15 cellular contexts compared by ENCODE assay signal in genomic region chr12:106953352-106954260, GRCh38. TPM values are rescaled to one million over a fixed set of nuclear protein-coding genes. Genes with fewer than 3 reads are reported as not detected.
DNase-seq lines count a peak whose midpoint lies in the region; ATAC-seq lines count a peak whose summit lies in the region.
"Had no signal": no experiment of that assay in that cellular context is flagged by ENCODE, and none has a peak within 500 bp of the region (broad histone marks: within the 10 kb centered on the region; RNA-seq: fewer than 3 reads in every experiment).

No MANE protein-coding gene starts in this region.

- intact Hi-C loops in cardiac septum (cut with DNase I): loop anchor here (2.0 kb wide), 1 partner anchor 179 kb away; the partner anchor contains the start of gene RIC8B

- DNase-seq in stimulated activated naive CD8-positive, alpha-beta T cell treated with anti-CD3 and anti-CD28 coated beads, Interleukin-15, Interleukin-2, amounts not matched to agents 100 U/mL and 50 U/mL, for 24 hours: no peak
- DNase-seq in T1000 (lab: John Stamatoyannopoulos, UW) (peak; percentile 6), iris pigment epithelial cell (ENCODE audit: low read depth) (peak; percentile 70), putamen (ENCODE audit: low spot score) (no peak), NCI-H2171 treated with DMSO at 0.1 percent for 48 hours (lab: John Stamatoyannopoulos, UW) (no peak), cardiac septum (ENCODE audit: low spot score) (no peak)
- DNase-seq: AML-193, cerebellar nuclear complex, KG1, ovary, RPMI8226, WERI-Rb-1 had no signal

- peaks cover 8% of the 10 kb centered on the region for H3K9me3 Mint-ChIP-seq in stimulated activated naive CD8-positive, alpha-beta T cell treated with anti-CD3 and anti-CD28 coated beads, Interleukin-15, Interleukin-2, amounts not matched to agents 100 ng/mL and 50 ng/mL, for 24 hours

- peak overlapping the region; percentile 93 for H3K4me3 Mint-ChIP-seq in stimulated activated naive CD8-positive, alpha-beta T cell treated with anti-CD3 and anti-CD28 coated beads, Interleukin-15, Interleukin-2, amounts not matched to agents 100 ng/mL and 50 ng/mL, for 24 hours

- H3K27me3 Mint-ChIP-seq in stimulated activated naive CD8-positive, alpha-beta T cell treated with anti-CD3 and anti-CD28 coated beads, Interleukin-15, Interleukin-2, amounts not matched to agents 100 ng/mL and 50 ng/mL, for 24 hours: peaks cover 3% of the 10 kb centered on the region

- no peaks in the 10 kb centered on the region for H3K36me3 Mint-ChIP-seq in stimulated activated naive CD8-positive, alpha-beta T cell treated with anti-CD3 and anti-CD28 coated beads, Interleukin-15, Interleukin-2, amounts not matched to agents 100 ng/mL and 50 ng/mL, for 24 hours (ENCODE audit: low read depth)

- H3K4me1 Mint-ChIP-seq in stimulated activated naive CD8-positive, alpha-beta T cell treated with anti-CD3 and anti-CD28 coated beads, Interleukin-15, Interleukin-2, amounts not matched to agents 100 ng/mL and 50 ng/mL, for 24 hours (ENCODE audit: low read depth): peaks cover 15% of the 10 kb centered on the region

- no peak for ATAC-seq in stimulated activated naive CD8-positive, alpha-beta T cell treated with anti-CD3 and anti-CD28 coated beads, Interleukin-15, Interleukin-2, amounts not matched to agents 100 U/mL and 50 U/mL, for 24 hours
- ATAC-seq in HG02642 (IDR thresholded peaks at IDR 0.05; ENCODE audit: poor library complexity, unreplicated experiment): no peak
- ATAC-seq: gastroesophageal sphincter had no signal

- no peak overlapping the region for H3K27ac Mint-ChIP-seq in stimulated activated naive CD8-positive, alpha-beta T cell treated with anti-CD3 and anti-CD28 coated beads, Interleukin-15, Interleukin-2, amounts not matched to agents 100 ng/mL and 50 ng/mL, for 24 hours

RNA-seq across cellular contexts. Expression of gene TMEM263, which starts 2.1 kb away (rescaled TPM):
- 44.8 TPM for total RNA-seq in cardiac septum

RNA-seq across cellular contexts. Expression of gene MTERF2, which starts 33.3 kb away (rescaled TPM):
- total RNA-seq in cardiac septum: 21.6 TPM

Comparison
In these comparisons a context has a peak if more than half of its experiments do, and no peak if none do; other contexts are left out.
1. DNase-seq: peak in T1000 (single experiment) and iris pigment epithelial cell (single experiment); none in stimulated activated naive CD8-positive, alpha-beta T cell treated with anti-CD3 and anti-CD28 coated beads, Interleukin-15, Interleukin-2, amounts not matched to agents 100 U/mL and 50 U/mL, for 24 hours (single experiment), putamen (single experiment), NCI-H2171 treated with DMSO at 0.1 percent for 48 hours (single experiment) and cardiac septum (single experiment).